Comparison of ENCODE assay signal across 8 cellular contexts in genomic region chr15:85177042-85177515, GRCh38.
DNase-seq lines count a peak whose midpoint lies in the region; ATAC-seq, FAIRE-seq and TF ChIP-seq lines count a peak whose summit lies in the region.
"Not testable (repeated sequence)": the region's sequence is repeated elsewhere in the genome, so short reads cannot be mapped to it uniquely, and the experiment has no call there.

No MANE protein-coding gene starts in this region.

- H3K79me2 ChIP-seq in PC-9 (ENCODE audit: low read depth); K562 (ENCODE audit: control insufficient read depth, insufficient read depth, low read length); fibroblast of lung (ENCODE audit: control insufficient read depth, insufficient read depth, low read length): not testable (repeated sequence)

- POLR2A ChIA-PET in PC-9 (lab: Charles Lee; ENCODE audit: unreplicated experiment) = interaction anchor here (0.6 kb wide), 1 partner anchor 513 kb away, joined by 23 read pairs; no protein-coding TSS in a partner anchor
- POLR2A ChIA-PET in K562 (lab: Yijun Ruan, JAX) = not testable (repeated sequence)

- not testable (repeated sequence) for TF ChIP-seq EP300 in K562 (IDR thresholded peaks at IDR 0.05; ENCODE audit: low read length)

- H3K9me3 ChIP-seq in PC-9 (ENCODE audit: insufficient read depth, low read depth); K562 (replicated peaks; ENCODE audit: control insufficient read depth, insufficient read depth, low read depth, low read length); fibroblast of lung (ENCODE audit: control insufficient read depth, insufficient read depth, low read depth, low read length); prostate gland: not testable (repeated sequence)

- H3K27ac ChIP-seq in PC-9; K562 (ENCODE audit: extremely low read depth, low read depth, low read length); fibroblast of lung (ENCODE audit: insufficient read depth, low read length): not testable (repeated sequence)
- peak overlapping the region in 1 of 2 donors; percentile 15 for H3K27ac ChIP-seq in prostate gland

- intact Hi-C loops in PC-9 (cut with micrococcal nuclease; ENCODE audit: unreplicated experiment); K562 (cut with micrococcal nuclease); left colon (cut with DNase I, micrococcal nuclease); prostate gland (cut with DNase I): not testable (repeated sequence)

- peak; percentile 3 for DNase-seq in DMS79 treated with DMSO at 0.1 percent for 48 hours (lab: John Stamatoyannopoulos, UW)
- peak; percentile 33 for DNase-seq in LNCaP clone FGC (ENCODE audit: low read depth)
- DNase-seq in PC-9 = peak; percentile 68 to 82
- not testable (repeated sequence) for DNase-seq in K562 (ENCODE audit: extremely low read depth in 1 of 4, low spot score in 3 of 4)
- peak; percentile 57 to 91 for DNase-seq in fibroblast of lung (ENCODE audit: low read depth in 2 of 2)
- DNase-seq in left colon = peak; percentile 28 to 62
- DNase-seq in prostate gland (ENCODE audit: low spot score) = peak; percentile 54
- peak; percentile 17 for DNase-seq in urothelium cell line (ENCODE audit: low spot score)

- BruUV-seq in PC-9 (replicated peaks; lab: Mats Ljungman, UMichigan); K562 (replicated peaks; lab: Mats Ljungman, UMichigan): not testable (repeated sequence)

- not testable (repeated sequence) for H2AFZ ChIP-seq in PC-9; fibroblast of lung (ENCODE audit: low read length)
- peak overlapping the region; percentile 63 for H2AFZ ChIP-seq in K562 (ENCODE audit: low read depth, low read length)

- not testable (repeated sequence) for H3K27me3 ChIP-seq in PC-9 (ENCODE audit: insufficient read depth, low read depth); K562 (ENCODE audit: control insufficient read depth in 2 of 2, insufficient read depth in 2 of 2, low read length in 2 of 2); fibroblast of lung (ENCODE audit: control insufficient read depth, insufficient read depth, low read length); prostate gland (replicated peaks; ENCODE audit: insufficient read depth)

- not testable (repeated sequence) for TF ChIP-seq POLR2A in K562 (conservative IDR thresholded peaks at IDR 0.05); prostate gland (IDR thresholded peaks at IDR 0.05)

- not testable (repeated sequence) for H3K36me3 ChIP-seq in PC-9 (ENCODE audit: low read depth); K562 (ENCODE audit: control insufficient read depth, insufficient read depth, low read length); fibroblast of lung (ENCODE audit: control insufficient read depth, insufficient read depth, low read length); prostate gland

- FAIRE-seq in K562 (lab: Jason Lieb, UNC) (peak; percentile 46), urothelium cell line (lab: Jason Lieb, UNC) (peak; percentile 98)

- not testable (repeated sequence) for H3K9me1 ChIP-seq in K562 (ENCODE audit: control insufficient read depth, insufficient read depth, low read length)

- H3K9ac ChIP-seq in K562 (ENCODE audit: insufficient read depth in 1 of 2, low read depth in 2 of 2, low read length in 2 of 2); fibroblast of lung (ENCODE audit: insufficient read depth, low read length): not testable (repeated sequence)

- H3K4me3 ChIP-seq in LNCaP clone FGC (ENCODE audit: low read depth, low read length); PC-9; K562; fibroblast of lung (replicated peaks in 1 of 4; ENCODE audit: control extremely low read depth in 1 of 4, insufficient read depth in 1 of 4, low read depth in 3 of 4, low read length in 4 of 4); prostate gland: not testable (repeated sequence)

- WGBS in K562 (ENCODE audit: insufficient coverage, low coverage, missing lambda C conversion rate) = 62% methylated on average over 8 of the region's 8 CpGs
- 35% methylated on average over 8 of the region's 8 CpGs for WGBS in prostate gland

- CTCF ChIA-PET in PC-9 (lab: Charles Lee) = interaction anchor here (0.6 kb wide), 1 partner anchor 10 kb away, joined by 3 read pairs; no protein-coding TSS in a partner anchor
- CTCF ChIA-PET in K562 (lab: Yijun Ruan, JAX; ENCODE audit: low intra/inter-chr PET ratio) = not testable (repeated sequence)

- H3F3A ChIP-seq in PC-9 (ENCODE audit: insufficient read depth, low read depth) = not testable (repeated sequence)

- not testable (repeated sequence) for TF ChIP-seq CTCF in LNCaP clone FGC (IDR thresholded peaks at IDR 0.05; ENCODE audit: control insufficient read depth, extremely low read depth, insufficient read depth); PC-9 (conservative IDR thresholded peaks at IDR 0.05); K562 (IDR thresholded peaks at IDR 0.05 in 2 of 3, conservative IDR thresholded peaks at IDR 0.05 in 1 of 3; ENCODE audit: insufficient read depth in 2 of 3, low read depth in 1 of 3, low read length in 3 of 3); fibroblast of lung (conservative IDR thresholded peaks at IDR 0.05 in 1 of 2, IDR thresholded peaks at IDR 0.05 in 1 of 2; ENCODE audit: low read depth in 1 of 2, low read length in 2 of 2); prostate gland (IDR thresholded peaks at IDR 0.05)

- not testable (repeated sequence) for TF ChIP-seq RAD21 in K562 (CRISPR knock-in tag; conservative IDR thresholded peaks at IDR 0.05 in 1 of 2, IDR thresholded peaks at IDR 0.05 in 1 of 2)

- not testable (repeated sequence) for H4K20me1 ChIP-seq in PC-9 (ENCODE audit: insufficient read depth); K562 (replicated peaks; ENCODE audit: control insufficient read depth, insufficient read depth, low read length); fibroblast of lung (ENCODE audit: control insufficient read depth, extremely low read depth, insufficient read depth, low read length)

- in situ Hi-C loops in K562 (cut with MboI) = loop anchor here (10.0 kb wide), 1 partner anchor 118 kb away; no protein-coding TSS in a partner anchor

- peaks cover 13% of the 10 kb centered on the region for H3K4me1 ChIP-seq in PC-9 (replicated peaks; ENCODE audit: insufficient read depth)
- not testable (repeated sequence) for H3K4me1 ChIP-seq in K562 (replicated peaks in 1 of 2; ENCODE audit: control insufficient read depth in 2 of 2, insufficient read depth in 2 of 2, low read length in 2 of 2); fibroblast of lung (ENCODE audit: control insufficient read depth, extremely low read depth, insufficient read depth, low read length); prostate gland (replicated peaks)

- ATAC-seq in K562 = not testable (repeated sequence)
- peak; percentile 78 for ATAC-seq in left colon

- H3K9me2 ChIP-seq in PC-9 (ENCODE audit: insufficient read depth) = not testable (repeated sequence)

- peak overlapping the region; percentile 47 for H3K4me2 ChIP-seq in PC-9
- H3K4me2 ChIP-seq in K562 (ENCODE audit: insufficient read depth, low read length); fibroblast of lung (ENCODE audit: extremely low read depth, insufficient read depth, low read length): not testable (repeated sequence)

TF ChIP-seq in K562, 482 proteins besides CTCF, POLR2A, EP300 and RAD21:
- 0 out of 2 replicates have a peak, but pooled peaks have one; percentile 26 for TF ChIP-seq DMBX1 (CRISPR knock-in tag; IDR thresholded peaks at IDR 0.05; ENCODE audit: borderline replicate concordance)
TF ChIP-seq in K562: peak in this region for 1; not testable (repeated sequence) for 481.
